Comparison of ENCODE assay signal across 8 cellular contexts in the genomic region with DNA sequence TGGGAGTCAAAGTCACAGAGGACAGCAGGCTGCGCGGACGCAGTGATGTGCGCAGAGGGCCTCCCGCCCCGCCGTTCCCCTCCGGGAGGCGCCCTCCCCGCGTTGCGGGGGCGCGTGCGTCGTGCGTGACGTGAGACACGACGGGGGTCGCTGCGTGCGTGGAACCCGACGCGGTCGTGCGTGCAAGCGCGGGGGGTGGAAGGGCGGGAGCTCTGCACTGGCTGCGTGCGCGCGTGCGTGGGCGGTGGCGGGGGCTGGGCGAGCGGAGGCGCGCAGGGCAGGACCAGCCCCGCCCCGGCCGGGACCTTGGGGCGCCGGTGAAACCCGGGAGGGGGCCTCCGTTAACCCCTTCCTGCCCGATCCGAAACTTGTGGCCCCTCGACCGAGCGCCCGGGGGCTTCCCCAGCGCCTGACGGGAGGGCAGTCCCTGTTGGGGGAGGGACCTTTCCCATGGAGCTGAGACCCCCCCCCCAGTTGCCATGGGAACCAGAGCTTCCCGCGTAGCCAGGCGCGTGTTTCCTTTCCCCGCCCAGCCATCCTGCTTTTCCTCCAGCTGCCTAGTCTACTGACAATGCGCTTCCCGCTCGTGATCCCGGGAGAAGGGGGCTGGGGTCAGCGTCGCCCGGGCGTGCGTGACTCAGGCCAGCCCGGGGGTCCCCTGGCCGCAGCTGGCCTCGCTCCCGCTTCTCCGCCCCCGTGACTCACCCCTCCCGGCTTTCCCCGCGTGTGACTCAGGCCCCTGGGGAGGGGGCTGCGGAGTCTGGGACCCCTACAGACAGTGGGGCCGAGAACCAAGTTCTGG. TPM values are rescaled to one million over a fixed set of nuclear protein-coding genes. Genes with fewer than 3 reads are reported as not detected.
A peak's percentile ranks its signal among the peaks of the same experiment; 100 is the strongest.
DNase-seq lines count a peak whose midpoint lies in the region; ATAC-seq, FAIRE-seq and TF ChIP-seq lines count a peak whose summit lies in the region.

No MANE protein-coding gene starts in this region.

- H3K27ac Mint-ChIP-seq in H9 = no peak overlapping the region

- H3K4me1 ChIP-seq in H9 (ENCODE audit: insufficient read depth, low read length) = peaks cover 4% of the 10 kb centered on the region

- no peak overlapping the region for H4K8ac ChIP-seq in H9 (replicated peaks; ENCODE audit: insufficient read length, low read depth, low read length)

- no peak overlapping the region for H2BK12ac ChIP-seq in H9 (ENCODE audit: insufficient read length, low read depth, low read length)

- H3K4me3 Mint-ChIP-seq in H9 = peak overlapping the region; percentile 63 to 85

- TF ChIP-seq CTCF in H9 (conservative IDR thresholded peaks at IDR 0.05) (0 out of 3 replicates have a peak, but pooled peaks have one; percentile 11), WI38 (IDR thresholded peaks at IDR 0.05; ENCODE audit: low read depth, low read length) (no peak), bronchial epithelial cell (IDR thresholded peaks at IDR 0.05; ENCODE audit: insufficient read depth, low read length, severe bottlenecking) (peak; percentile 17)

- H3K9me3 ChIP-seq in H9 (ENCODE audit: control insufficient read depth, low read depth, low read length) = no peaks in the 10 kb centered on the region

- no peak overlapping the region for H3K27ac ChIP-seq in H9 (ENCODE audit: insufficient read length, low read depth, low read length)

- peaks cover 22% of the 10 kb centered on the region for H3K23me2 ChIP-seq in H9 (ENCODE audit: insufficient read length, low read depth, low read length, poor library complexity, severe bottlenecking)

- H4K20me1 ChIP-seq in H9 (ENCODE audit: control insufficient read depth, insufficient read depth, insufficient read length) = no peaks in the 10 kb centered on the region

- H4K91ac ChIP-seq in H9 (ENCODE audit: insufficient read length, low read depth, low read length) = no peak overlapping the region

- no peaks in the 10 kb centered on the region for H3K36me3 ChIP-seq in bronchial epithelial cell (ENCODE audit: control insufficient read depth, insufficient read depth, low read length)

- no peaks in the 10 kb centered on the region for H3K79me1 ChIP-seq in H9 (ENCODE audit: insufficient read depth, low read depth, low read length, poor library complexity, severe bottlenecking)

- H2BK15ac ChIP-seq in H9 (ENCODE audit: low read depth, low read length) = no peak overlapping the region

- H2BK5ac ChIP-seq in H9 (ENCODE audit: insufficient read length, low read length) = no peak overlapping the region

- no peaks in the 10 kb centered on the region for H3K79me2 ChIP-seq in H9 (ENCODE audit: insufficient read depth, low read length)

- peak overlapping the region; percentile 71 for H3K4me2 ChIP-seq in H9 (ENCODE audit: insufficient read depth, insufficient read length, low read length)

- peak overlapping the region; percentile 53 for H3K4me3 ChIP-seq in WI38 (ENCODE audit: low read depth, low read length)
- peak overlapping the region; percentile 34 for H3K4me3 ChIP-seq in bronchial epithelial cell (ENCODE audit: low read depth, low read length)

- no peaks in the 10 kb centered on the region for H3K36me3 Mint-ChIP-seq in H9 (ENCODE audit: insufficient read depth in 1 of 3, low read depth in 3 of 3)

- peak overlapping the region; percentile 27 for H4K5ac ChIP-seq in H9 (ENCODE audit: insufficient read length, low read depth, low read length)

- H3K56ac ChIP-seq in H9 (ENCODE audit: insufficient read length, low read depth, low read length) = no peak overlapping the region

- H3K14ac ChIP-seq in H9 (ENCODE audit: insufficient read depth, low read length) = peak overlapping the region; percentile 72

- H3K23ac ChIP-seq in H9 (ENCODE audit: insufficient read length, low read depth, low read length) = no peak overlapping the region

- H2BK20ac ChIP-seq in H9 (ENCODE audit: low read depth, low read length, poor library complexity, severe bottlenecking) = no peak overlapping the region

- H2AK5ac ChIP-seq in H9 (ENCODE audit: insufficient read length, low read length) = no peak overlapping the region

- H2BK120ac ChIP-seq in H9 (ENCODE audit: low read depth, low read length, poor library complexity, severe bottlenecking) = no peak overlapping the region

- peak overlapping the region; percentile 64 for H3K18ac ChIP-seq in H9 (ENCODE audit: insufficient read length, low read depth, low read length)

- no peak overlapping the region for H3T11ph ChIP-seq in H9 (ENCODE audit: low read length)

- H3K4ac ChIP-seq in H9 (ENCODE audit: low read depth, low read length) = no peak overlapping the region

- H3K27me3 ChIP-seq in H9 (ENCODE audit: insufficient read depth, low read length) = no peaks in the 10 kb centered on the region
- H3K27me3 ChIP-seq in bronchial epithelial cell (ENCODE audit: control insufficient read depth, insufficient read depth, low read length) = no peaks in the 10 kb centered on the region

- FAIRE-seq in bronchial epithelial cell (lab: Jason Lieb, UNC) = no peak

- peaks cover 19 to 22% of the 10 kb centered on the region in 2 experiments for H3K4me1 Mint-ChIP-seq in H9

- no peaks in the 10 kb centered on the region; the same call in 1 of the 2 replicates for H3K27me3 Mint-ChIP-seq in H9 (ENCODE audit: low read depth)

- ATAC-seq in GM19395 (IDR thresholded peaks at IDR 0.05; ENCODE audit: unreplicated experiment) = no peak

- peak; percentile 94 for DNase-seq in COR-L47 (lab: John Stamatoyannopoulos, UW)
- peak; percentile 56 for DNase-seq in H9
- peak; percentile 65 for DNase-seq in NCI-H1694 (lab: John Stamatoyannopoulos, UW)
- no peak for DNase-seq in bronchial epithelial cell (ENCODE audit: low read depth)
- DNase-seq in islet precursor cell = peak; percentile 95
- peak; percentile 75 to 89 for DNase-seq in stimulated activated CD4-positive, alpha-beta T cell treated with anti-CD3 and anti-CD28 coated beads, Interleukin-12 subunit alpha, Interleukin-12 subunit beta, amount 100 ng/mL, for 24 hours (ENCODE audit: low read depth in 2 of 2)

- no peak overlapping the region for H3K9ac ChIP-seq in H9 (ENCODE audit: extremely low read depth, insufficient read length, low read length)

- no peaks in the 10 kb centered on the region for H3K9me3 Mint-ChIP-seq in H9

- no CpG with 5 or more reads among the region's 82 CpGs for WGBS in H9 (ENCODE audit: extremely low coverage, insufficient read length, low lambda C conversion rate)

- no peak overlapping the region for H2AFZ ChIP-seq in H9 (ENCODE audit: low read length)

RNA-seq across cellular contexts. Expression of gene HOOK2, which starts 7.3 kb away (rescaled TPM):
- 56.8 and 64.7 TPM in 2 replicates for total RNA-seq in H9 (2021)
- total RNA-seq in bronchial epithelial cell = 52.5 and 58.7 TPM in 2 replicates

RNA-seq across cellular contexts. Expression of gene JUNB, which starts 8.7 kb away (rescaled TPM):
- 15.9 and 18.0 TPM in 2 replicates for total RNA-seq in H9 (2021)
- 158 and 179 TPM in 2 replicates for total RNA-seq in bronchial epithelial cell

RNA-seq across cellular contexts. Expression of gene PRDX2, which starts 19.0 kb away (rescaled TPM):
- total RNA-seq in H9 (2021) (468 and 485 TPM in 2 replicates), bronchial epithelial cell (148 and 157 TPM in 2 replicates)

RNA-seq across cellular contexts. Expression of gene THSD8, which starts 19.2 kb away (rescaled TPM):
- total RNA-seq in H9 (2021) (45.8 and 48.1 TPM in 2 replicates), bronchial epithelial cell (not detected in 2 replicates)

RNA-seq across cellular contexts. Expression of gene RNASEH2A, which starts 23.8 kb away (rescaled TPM):
- total RNA-seq in H9 (2021) = 79.5 and 86.0 TPM in 2 replicates
- total RNA-seq in bronchial epithelial cell = 11.1 and 12.9 TPM in 2 replicates
